In the genomic region with DNA sequence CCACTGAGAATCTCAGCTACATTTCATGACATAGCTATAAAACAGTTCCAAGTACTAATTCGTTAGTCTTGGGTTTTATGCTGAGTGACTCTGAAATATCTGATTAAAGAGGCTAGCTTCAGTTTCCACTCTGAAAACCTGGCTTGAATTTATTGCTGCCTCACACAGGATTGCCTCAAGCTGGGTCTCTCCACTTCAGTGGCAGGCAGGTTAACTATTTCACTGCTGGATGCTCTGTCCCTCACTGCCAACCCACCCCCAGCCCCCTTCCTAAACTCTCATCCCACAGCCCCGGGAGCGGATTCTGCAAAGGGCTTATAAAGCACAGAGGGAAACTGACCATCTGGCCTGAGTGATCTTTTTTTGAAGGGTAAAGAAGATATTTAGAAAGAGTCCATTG, we compare ENCODE assay signal across 25 cellular contexts.
A peak's percentile ranks its signal among the peaks of the same experiment; 100 is the strongest.
DNase-seq lines count a peak whose midpoint lies in the region; ATAC-seq, FAIRE-seq and TF ChIP-seq lines count a peak whose summit lies in the region.
"Had no signal": no experiment of that assay in that cellular context is flagged by ENCODE, and none has a peak within 500 bp of the region (broad histone marks: within the 10 kb centered on the region; RNA-seq: fewer than 3 reads in every experiment).

No MANE protein-coding gene starts in this region.

- H3K27me3 Mint-ChIP-seq in glutamatergic neuron (ENCODE audit: unreplicated experiment), result peaks cover 2% of the 10 kb centered on the region
- H3K27me3 Mint-ChIP-seq: CD4-positive, alpha-beta memory T cell had no signal

- H3K4me1 Mint-ChIP-seq in glutamatergic neuron (ENCODE audit: low read depth, unreplicated experiment), result peaks cover 13% of the 10 kb centered on the region

- H3K4me1 ChIP-seq in SK-N-SH (ENCODE audit: control insufficient read depth in 1 of 2, insufficient read depth in 2 of 2, low read depth in 1 of 2, low read length in 1 of 2), result no peaks in the 10 kb centered on the region; a peak in 1 of 4 replicates
- H3K4me1 ChIP-seq in small intestine (ENCODE audit: control insufficient read depth in 2 of 2, insufficient read depth in 1 of 2, low read depth in 1 of 2, low read length in 1 of 2), result no peaks in the 10 kb centered on the region
- H3K4me1 ChIP-seq: BLaER1 treated with 17β-estradiol and CSF1 and Interleukin-3, amounts not matched to agents 10 nM and 100 nM; Peyer's patch; SJCRH30 had no signal

- no peak overlapping the region for H3K27ac ChIP-seq in SK-N-SH (ENCODE audit: low read depth in 2 of 2, low read length in 1 of 2)
- H3K27ac ChIP-seq in small intestine (ENCODE audit: low read depth in 1 of 2, low read length in 1 of 2), result no peak overlapping the region
- H3K27ac ChIP-seq: BLaER1 treated with 17β-estradiol and CSF1 and Interleukin-3, amounts not matched to agents 10 nM and 100 nM; HL-60; KMS-11; Peyer's patch; SJCRH30 had no signal

- H2AFZ ChIP-seq in SK-N-SH (ENCODE audit: low read depth), result no peak overlapping the region

- no peak for FAIRE-seq in small intestine (lab: Jason Lieb, UNC)
- FAIRE-seq: GM18507, H54 had no signal

- H3K9me2 ChIP-seq in SK-N-SH, result no peaks in the 10 kb centered on the region

- no peaks in the 10 kb centered on the region for H3K36me3 Mint-ChIP-seq in glutamatergic neuron (ENCODE audit: unreplicated experiment)
- H3K36me3 Mint-ChIP-seq: CD4-positive, alpha-beta memory T cell had no signal

- peak overlapping the region; percentile 13 for H3K27ac Mint-ChIP-seq in glutamatergic neuron (ENCODE audit: unreplicated experiment)
- H3K27ac Mint-ChIP-seq: CD4-positive, alpha-beta memory T cell; HFFc6 had no signal

- H3K4me3 ChIP-seq in SK-N-SH (ENCODE audit: low read depth in 2 of 2, low read length in 1 of 2), result no peak overlapping the region
- H3K4me3 ChIP-seq in small intestine (ENCODE audit: low read depth in 1 of 2, low read length in 2 of 2), result no peak overlapping the region
- H3K4me3 ChIP-seq: BLaER1 treated with 17β-estradiol and CSF1 and Interleukin-3, amounts not matched to agents 10 nM and 100 nM; Peyer's patch; SJCRH30 had no signal

- H3K36me3 ChIP-seq in SK-N-SH (replicated peaks in 1 of 2; ENCODE audit: control insufficient read depth in 1 of 2, insufficient read depth in 2 of 2, low read length in 1 of 2) (no peaks in the 10 kb centered on the region), small intestine (ENCODE audit: control insufficient read depth in 2 of 2, insufficient read depth in 2 of 2, low read length in 2 of 2) (no peaks in the 10 kb centered on the region)
- H3K36me3 ChIP-seq: BLaER1 treated with 17β-estradiol and CSF1 and Interleukin-3, amounts not matched to agents 10 nM and 100 nM; Peyer's patch; SJCRH30 had no signal

- no peaks in the 10 kb centered on the region for H3K79me2 ChIP-seq in SK-N-SH (ENCODE audit: insufficient read depth)

- 51% methylated on average over 3 of the region's 3 CpGs for WGBS in SK-N-SH (ENCODE audit: low lambda C conversion rate)
- WGBS in small intestine, 3 donors, result 41 to 61% (median 59%) methylated on average over 3 of the region's 3 CpGs

- no peaks in the 10 kb centered on the region for H3F3A ChIP-seq in SK-N-SH (replicated peaks; ENCODE audit: insufficient read depth)

- no peak for TF ChIP-seq RAD21 in SK-N-SH (IDR thresholded peaks at IDR 0.05; ENCODE audit: low read length)

- CTCF ChIA-PET in SK-N-SH (lab: Yijun Ruan, JAX), result no interaction called here

- H3K27me3 ChIP-seq in SK-N-SH (ENCODE audit: insufficient read depth) (no peaks in the 10 kb centered on the region), small intestine (ENCODE audit: control insufficient read depth in 2 of 2, insufficient read depth in 2 of 2, low read length in 2 of 2) (no peaks in the 10 kb centered on the region)
- H3K27me3 ChIP-seq: BLaER1 treated with 17β-estradiol and CSF1 and Interleukin-3, amounts not matched to agents 10 nM and 100 nM; Peyer's patch; SJCRH30 had no signal

- H3K9ac ChIP-seq in SK-N-SH, result no peak overlapping the region
- H3K9ac ChIP-seq: BLaER1 treated with 17β-estradiol and CSF1 and Interleukin-3, amounts not matched to agents 10 nM and 100 nM; KMS-11 had no signal

- TF ChIP-seq EP300 in SK-N-SH (IDR thresholded peaks at IDR 0.05; ENCODE audit: borderline replicate concordance in 1 of 2, low read depth in 1 of 2, low read length in 1 of 2), result no peak

- H3K4me3 Mint-ChIP-seq in glutamatergic neuron (ENCODE audit: unreplicated experiment), result no peak overlapping the region
- H3K4me3 Mint-ChIP-seq: CD4-positive, alpha-beta memory T cell; HFFc6 had no signal

- H3K9me3 ChIP-seq in SK-N-SH, result no peaks in the 10 kb centered on the region
- no peaks in the 10 kb centered on the region for H3K9me3 ChIP-seq in small intestine (ENCODE audit: control insufficient read depth, low read depth)
- H3K9me3 ChIP-seq: BLaER1 treated with 17β-estradiol and CSF1 and Interleukin-3, amounts not matched to agents 10 nM and 100 nM; Peyer's patch; SJCRH30 had no signal

- no peak for TF ChIP-seq CTCF in SK-N-SH (IDR thresholded peaks at IDR 0.05)
- TF ChIP-seq CTCF in glutamatergic neuron (IDR thresholded peaks at IDR 0.05; ENCODE audit: partially characterized antibody, unreplicated experiment), result no peak

- peak; percentile 9 for DNase-seq in SK-N-SH
- no peak for DNase-seq in glutamatergic neuron
- peak; percentile 69 for DNase-seq in left kidney (ENCODE audit: low read depth, low spot score)
- DNase-seq in DMS 273 treated with DMSO at 0.1 percent for 48 hours (lab: John Stamatoyannopoulos, UW), result no peak
- DNase-seq in small intestine, result no peak
- DNase-seq: 8988T; CD4-positive, alpha-beta memory T cell; GDM1; HFFc6; IMR-90; NCI-H1105; NCI-H146; NCI-H2029 treated with DMSO at 0.1 percent for 48 hours; NCI-H226; NCI-H510A treated with DMSO at 0.1 percent for 48 hours; NCI-H748 treated with DMSO at 0.1 percent for 48 hours; Peyer's patch; SJCRH30 had no signal

- POLR2A ChIA-PET in SK-N-SH (lab: Yijun Ruan, JAX), result no interaction called here

- no peaks in the 10 kb centered on the region for H4K20me1 ChIP-seq in SK-N-SH (ENCODE audit: insufficient read depth)
- H4K20me1 ChIP-seq: BLaER1 treated with 17β-estradiol and CSF1 and Interleukin-3, amounts not matched to agents 10 nM and 100 nM had no signal

- H3K9me3 Mint-ChIP-seq in glutamatergic neuron (ENCODE audit: unreplicated experiment), result no peaks in the 10 kb centered on the region
- H3K9me3 Mint-ChIP-seq: HFFc6 had no signal

- ATAC-seq in SK-N-SH treated with all-trans-retinoic acid at 6 μM for 48 hours (no peak), HG02763 (IDR thresholded peaks at IDR 0.05; ENCODE audit: unreplicated experiment) (no peak)

- H3K4me2 ChIP-seq in SK-N-SH, result no peak overlapping the region
- H3K4me2 ChIP-seq: BLaER1 treated with 17β-estradiol and CSF1 and Interleukin-3, amounts not matched to agents 10 nM and 100 nM; KMS-11 had no signal

TF ChIP-seq in SK-N-SH, 30 proteins besides CTCF, POLR2A, EP300 and RAD21 (continues in another document):
- TF ChIP-seq TEAD4 (IDR thresholded peaks at IDR 0.05; ENCODE audit: borderline replicate concordance, insufficient read depth) (no peak), RXRA (IDR thresholded peaks at IDR 0.05; ENCODE audit: borderline replicate concordance, low read depth) (no peak)
- TF ChIP-seq, protein P1, sequence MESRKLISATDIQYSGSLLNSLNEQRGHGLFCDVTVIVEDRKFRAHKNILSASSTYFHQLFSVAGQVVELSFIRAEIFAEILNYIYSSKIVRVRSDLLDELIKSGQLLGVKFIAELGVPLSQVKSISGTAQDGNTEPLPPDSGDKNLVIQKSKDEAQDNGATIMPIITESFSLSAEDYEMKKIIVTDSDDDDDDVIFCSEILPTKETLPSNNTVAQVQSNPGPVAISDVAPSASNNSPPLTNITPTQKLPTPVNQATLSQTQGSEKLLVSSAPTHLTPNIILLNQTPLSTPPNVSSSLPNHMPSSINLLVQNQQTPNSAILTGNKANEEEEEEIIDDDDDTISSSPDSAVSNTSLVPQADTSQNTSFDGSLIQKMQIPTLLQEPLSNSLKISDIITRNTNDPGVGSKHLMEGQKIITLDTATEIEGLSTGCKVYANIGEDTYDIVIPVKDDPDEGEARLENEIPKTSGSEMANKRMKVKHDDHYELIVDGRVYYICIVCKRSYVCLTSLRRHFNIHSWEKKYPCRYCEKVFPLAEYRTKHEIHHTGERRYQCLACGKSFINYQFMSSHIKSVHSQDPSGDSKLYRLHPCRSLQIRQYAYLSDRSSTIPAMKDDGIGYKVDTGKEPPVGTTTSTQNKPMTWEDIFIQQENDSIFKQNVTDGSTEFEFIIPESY (IDR thresholded peaks at IDR 0.05; ENCODE audit: borderline replicate concordance, low read depth), result no peak

TF ChIP-seq in SK-N-SH treated with all-trans-retinoic acid at 6 μM for 48 hours, 23 proteins besides CTCF, POLR2A, EP300 and RAD21 (continues in another document):
- TF ChIP-seq ESRRG (CRISPR knock-in tag; IDR thresholded peaks at IDR 0.05), result no peak
- TF ChIP-seq TOX (CRISPR knock-in tag; IDR thresholded peaks at IDR 0.05; ENCODE audit: borderline replicate concordance), result no peak
- no peak for TF ChIP-seq ZFP30 (CRISPR knock-in tag; IDR thresholded peaks at IDR 0.05)
- no peak for TF ChIP-seq ZNF70 (CRISPR knock-in tag; IDR thresholded peaks at IDR 0.05)
- no peak for TF ChIP-seq ZC3H10 (CRISPR knock-in tag; IDR thresholded peaks at IDR 0.05)
- TF ChIP-seq, protein P2, sequence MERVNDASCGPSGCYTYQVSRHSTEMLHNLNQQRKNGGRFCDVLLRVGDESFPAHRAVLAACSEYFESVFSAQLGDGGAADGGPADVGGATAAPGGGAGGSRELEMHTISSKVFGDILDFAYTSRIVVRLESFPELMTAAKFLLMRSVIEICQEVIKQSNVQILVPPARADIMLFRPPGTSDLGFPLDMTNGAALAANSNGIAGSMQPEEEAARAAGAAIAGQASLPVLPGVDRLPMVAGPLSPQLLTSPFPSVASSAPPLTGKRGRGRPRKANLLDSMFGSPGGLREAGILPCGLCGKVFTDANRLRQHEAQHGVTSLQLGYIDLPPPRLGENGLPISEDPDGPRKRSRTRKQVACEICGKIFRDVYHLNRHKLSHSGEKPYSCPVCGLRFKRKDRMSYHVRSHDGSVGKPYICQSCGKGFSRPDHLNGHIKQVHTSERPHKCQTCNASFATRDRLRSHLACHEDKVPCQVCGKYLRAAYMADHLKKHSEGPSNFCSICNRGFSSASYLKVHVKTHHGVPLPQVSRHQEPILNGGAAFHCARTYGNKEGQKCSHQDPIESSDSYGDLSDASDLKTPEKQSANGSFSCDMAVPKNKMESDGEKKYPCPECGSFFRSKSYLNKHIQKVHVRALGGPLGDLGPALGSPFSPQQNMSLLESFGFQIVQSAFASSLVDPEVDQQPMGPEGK (CRISPR knock-in tag; IDR thresholded peaks at IDR 0.05; ENCODE audit: borderline replicate concordance), result no peak
- no peak for TF ChIP-seq ZFP3 (CRISPR knock-in tag; IDR thresholded peaks at IDR 0.05)
- no peak for TF ChIP-seq BACH2 (CRISPR knock-in tag; IDR thresholded peaks at IDR 0.05; ENCODE audit: borderline replicate concordance)
- no peak for TF ChIP-seq ARNTL (CRISPR knock-in tag; IDR thresholded peaks at IDR 0.05; ENCODE audit: borderline replicate concordance, low read depth)
- no peak for TF ChIP-seq ZNF565 (CRISPR knock-in tag; conservative IDR thresholded peaks at IDR 0.05; ENCODE audit: low read depth)

Comparison
In these comparisons a context has a peak if more than half of its experiments do, and no peak if none do; other contexts are left out.
1. DNase-seq: peak in SK-N-SH (single experiment) and left kidney (single experiment); none in glutamatergic neuron (single experiment), DMS 273 treated with DMSO at 0.1 percent for 48 hours (single experiment) and small intestine (single experiment).